In the genomic region with DNA sequence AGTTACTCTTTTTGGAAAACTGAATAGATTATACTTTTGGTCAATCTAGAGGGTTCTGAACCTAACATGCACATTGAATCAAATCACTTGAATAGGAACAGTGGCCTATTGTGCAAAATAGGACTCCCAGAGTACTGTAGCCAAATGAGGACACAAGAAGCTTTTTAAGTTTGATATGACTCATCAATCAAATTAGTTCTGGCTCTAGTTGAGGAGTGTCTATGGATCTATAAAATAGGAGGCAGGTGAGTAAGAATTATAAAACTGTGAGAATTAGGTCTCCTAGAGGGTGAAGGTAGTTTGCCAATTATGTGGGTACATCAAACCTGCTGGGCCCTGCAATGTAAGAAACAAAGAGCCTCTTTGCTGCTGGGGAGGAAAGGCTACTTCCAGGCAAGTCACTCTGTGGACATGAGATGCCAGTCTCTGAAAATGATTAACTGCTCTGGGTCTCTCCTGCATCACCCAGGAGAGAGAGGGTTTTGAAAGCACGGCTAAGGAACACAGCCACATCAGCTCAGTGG, we compare ENCODE assay signal across 23 cellular contexts.
A peak's percentile ranks its signal among the peaks of the same experiment; 100 is the strongest.
DNase-seq lines count a peak whose midpoint lies in the region; ATAC-seq, FAIRE-seq and TF ChIP-seq lines count a peak whose summit lies in the region.
"Had no signal": no experiment of that assay in that cellular context is flagged by ENCODE, and none has a peak within 500 bp of the region (broad histone marks: within the 10 kb centered on the region; RNA-seq: fewer than 3 reads in every experiment).

No MANE protein-coding gene starts in this region.

- H3K36me3 ChIP-seq in OCI-LY7 (ENCODE audit: insufficient read depth, low read length): no peaks in the 10 kb centered on the region
- H3K36me3 ChIP-seq: adrenal gland, esophagus squamous epithelium, Peyer's patch, vagina had no signal

- peak; percentile 61 for DNase-seq in Ammon's horn (ENCODE audit: low spot score)
- no peak for DNase-seq in OCI-LY7 (ENCODE audit: low spot score)
- peak; percentile 64 for DNase-seq in inferior parietal cortex (ENCODE audit: extremely low spot score)
- no peak for DNase-seq in natural killer cell treated with Interleukin-12 subunit alpha and Interleukin-12 subunit beta and Interleukin-15 and Interleukin-18, amount 100 ng/mL, for 72 hours (ENCODE audit: low spot score)
- no peak for DNase-seq in GM12891 (ENCODE audit: insufficient read length, low spot score)
- DNase-seq in LoVo (ENCODE audit: low spot score): no peak
- DNase-seq in KG1 (lab: John Stamatoyannopoulos, UW): no peak
- DNase-seq: activated CD4-positive, alpha-beta T cell treated with anti-CD3 and anti-CD28 coated beads for 4 hours; activated effector memory CD4-positive, alpha-beta T cell treated with anti-CD3 and anti-CD28 coated beads, Interleukin-2, amount 50 U/mL, for 16 hours; CD4-positive, alpha-beta memory T cell; central memory CD4-positive, alpha-beta T cell; effector CD4-positive, alpha-beta T cell; esophagus squamous epithelium; MV-4-11; NCI-H2107; Peyer's patch; stimulated activated CD4-positive, alpha-beta T cell treated with anti-CD3 and anti-CD28 coated beads, Interleukin-2, amount 100 ng/mL, for 24 hours; stimulated activated naive CD8-positive, alpha-beta T cell treated with anti-CD3 and anti-CD28 coated beads, Interleukin-15, amount 100 ng/mL, for 72 hours had no signal

- no peaks in the 10 kb centered on the region for H3K79me2 ChIP-seq in OCI-LY7 (ENCODE audit: insufficient read depth, low read depth, low read length)

- peaks cover 0 to 5% of the 10 kb centered on the region in 2 donors for H3K27me3 Mint-ChIP-seq in natural killer cell treated with Interleukin-12 subunit alpha and Interleukin-12 subunit beta and Interleukin-15 and Interleukin-18, amount 100 ng/mL, for 72 hours

- H3K27ac ChIP-seq in OCI-LY7 (ENCODE audit: low read depth, low read length, poor library complexity, severe bottlenecking): no peak overlapping the region
- H3K27ac ChIP-seq: esophagus squamous epithelium, Peyer's patch, vagina had no signal

- POLR2A ChIA-PET in OCI-LY7 (lab: Charles Lee): interaction anchor here (0.6 to 2.3 kb wide), 8 partner anchors 8 to 276 kb away, joined by 3 to 7 read pairs (median 4); no protein-coding TSS in a partner anchor

- H3K27ac Mint-ChIP-seq in natural killer cell treated with Interleukin-12 subunit alpha and Interleukin-12 subunit beta and Interleukin-15 and Interleukin-18, amount 100 ng/mL, for 72 hours: peak overlapping the region; percentile 2 to 49
- H3K27ac Mint-ChIP-seq: CD4-positive, alpha-beta memory T cell; stimulated activated naive CD8-positive, alpha-beta T cell treated with anti-CD3 and anti-CD28 coated beads, Interleukin-15, amount 100 ng/mL, for 72 hours had no signal

- H3K4me1 ChIP-seq in OCI-LY7 (ENCODE audit: insufficient read depth, low read length, poor library complexity, severe bottlenecking): peaks cover 56% of the 10 kb centered on the region

- TF ChIP-seq POLR2A in GM12891 (IDR thresholded peaks at IDR 0.05; ENCODE audit: low read depth, low read length): no peak

- H3K9me2 ChIP-seq in OCI-LY7 (ENCODE audit: insufficient read depth, low read length): no peaks in the 10 kb centered on the region

- H3K4me3 ChIP-seq in OCI-LY7 (ENCODE audit: low read depth, low read length, poor library complexity, severe bottlenecking): no peak overlapping the region
- H3K4me3 ChIP-seq: adrenal gland, esophagus squamous epithelium, Peyer's patch, vagina had no signal

- no peak for ATAC-seq in natural killer cell treated with Interleukin-12 subunit alpha and Interleukin-12 subunit beta and Interleukin-15 and Interleukin-18, amount 100 ng/mL, for 72 hours
- no peak for ATAC-seq in GM18867 (IDR thresholded peaks at IDR 0.05; ENCODE audit: unreplicated experiment)
- ATAC-seq: stimulated activated naive CD8-positive, alpha-beta T cell treated with anti-CD3 and anti-CD28 coated beads, Interleukin-15, amount 100 ng/mL, for 72 hours had no signal

- peak overlapping the region; percentile 85 for H2AFZ ChIP-seq in OCI-LY7 (ENCODE audit: low read length)

- CTCF ChIA-PET in OCI-LY7 (lab: Charles Lee; ENCODE audit: unreplicated experiment): interaction anchor here (1.1 kb wide), 1 partner anchor 251 kb away, joined by 3 read pairs; no protein-coding TSS in a partner anchor

- no peaks in the 10 kb centered on the region; the same call in 1 of the 2 replicates for H3K9me3 ChIP-seq in OCI-LY7 (ENCODE audit: low read length)
- H3K9me3 ChIP-seq: adrenal gland, esophagus squamous epithelium, Peyer's patch, vagina had no signal

- no TSS peak for BruUV-seq in OCI-LY7 (replicated peaks; lab: Mats Ljungman, UMichigan)

- H3K9me3 Mint-ChIP-seq in natural killer cell treated with Interleukin-12 subunit alpha and Interleukin-12 subunit beta and Interleukin-15 and Interleukin-18, amount 100 ng/mL, for 72 hours: no peaks in the 10 kb centered on the region
- H3K9me3 Mint-ChIP-seq: stimulated activated naive CD8-positive, alpha-beta T cell treated with anti-CD3 and anti-CD28 coated beads, Interleukin-15, amount 100 ng/mL, for 72 hours had no signal

- no peaks in the 10 kb centered on the region for H4K20me1 ChIP-seq in OCI-LY7 (ENCODE audit: insufficient read depth, low read length)

- peak overlapping the region; percentile 19; the same call in 1 of the 2 replicates for H3K4me2 ChIP-seq in OCI-LY7 (ENCODE audit: low read length)

- peaks cover 28 to 34% of the 10 kb centered on the region in 2 donors for H3K4me1 Mint-ChIP-seq in natural killer cell treated with Interleukin-12 subunit alpha and Interleukin-12 subunit beta and Interleukin-15 and Interleukin-18, amount 100 ng/mL, for 72 hours (ENCODE audit: low read depth in 2 of 2)
- H3K4me1 Mint-ChIP-seq: CD4-positive, alpha-beta memory T cell had no signal

- FAIRE-seq in GM12891 (lab: Jason Lieb, UNC): no peak
- FAIRE-seq: H1 had no signal

- H3K36me3 Mint-ChIP-seq in natural killer cell treated with Interleukin-12 subunit alpha and Interleukin-12 subunit beta and Interleukin-15 and Interleukin-18, amount 100 ng/mL, for 72 hours: no peaks in the 10 kb centered on the region
- H3K36me3 Mint-ChIP-seq: CD4-positive, alpha-beta memory T cell; IgD-negative memory B cell had no signal

- intact Hi-C loops in OCI-LY7 (cut with micrococcal nuclease; ENCODE audit: unreplicated experiment): loop anchor here (5.0 kb wide), 3 partner anchors 252 to 273 kb away; a partner anchor contains a TSS

- no peak for TF ChIP-seq CTCF in OCI-LY7 (conservative IDR thresholded peaks at IDR 0.05; ENCODE audit: low read length)

- H3K4me3 Mint-ChIP-seq in natural killer cell treated with Interleukin-12 subunit alpha and Interleukin-12 subunit beta and Interleukin-15 and Interleukin-18, amount 100 ng/mL, for 72 hours: peak overlapping the region; percentile 4
- H3K4me3 Mint-ChIP-seq: CD4-positive, alpha-beta memory T cell; IgD-negative memory B cell; stimulated activated naive CD8-positive, alpha-beta T cell treated with anti-CD3 and anti-CD28 coated beads, Interleukin-15, amount 100 ng/mL, for 72 hours had no signal

TF ChIP-seq in GM12891, 5 proteins besides CTCF, POLR2A, EP300 and RAD21:
- TF ChIP-seq PAX5 (IDR thresholded peaks at IDR 0.05; ENCODE audit: insufficient read depth, low read length, severe bottlenecking) (no peak), TAF1 (IDR thresholded peaks at IDR 0.05; ENCODE audit: low read depth, low read length) (no peak), POLR2AphosphoS5 (IDR thresholded peaks at IDR 0.05; ENCODE audit: low read depth, low read length) (no peak), SPI1 (IDR thresholded peaks at IDR 0.05; ENCODE audit: low read depth, low read length) (no peak), POU2F2 (IDR thresholded peaks at IDR 0.05; ENCODE audit: low read depth, low read length) (no peak)

Comparison
In these comparisons a context has a peak if more than half of its experiments do, and no peak if none do; other contexts are left out.
1. DNase-seq: peak in Ammon's horn (single experiment) and inferior parietal cortex (single experiment); none in OCI-LY7 (single experiment), natural killer cell treated with Interleukin-12 subunit alpha and Interleukin-12 subunit beta and Interleukin-15 and Interleukin-18, amount 100 ng/mL, for 72 hours (single experiment), GM12891 (single experiment), LoVo (single experiment) and KG1 (single experiment).